ENCODE assay signal across 20 cellular contexts in genomic region chr4:10455133-10455532, GRCh38. TPM values are rescaled to one million over a fixed set of nuclear protein-coding genes. Genes with fewer than 3 reads are reported as not detected.
A peak's percentile ranks its signal among the peaks of the same experiment; 100 is the strongest.
DNase-seq lines count a peak whose midpoint lies in the region; ATAC-seq and TF ChIP-seq lines count a peak whose summit lies in the region.
"Had no signal": no experiment of that assay in that cellular context is flagged by ENCODE, and none has a peak within 500 bp of the region (broad histone marks: within the 10 kb centered on the region; RNA-seq: fewer than 3 reads in every experiment).

No MANE protein-coding gene starts in this region.

- ATAC-seq in CD4-positive, CD25-positive, alpha-beta regulatory T cell (ENCODE audit: low read depth in 2 of 2), result no peak
- ATAC-seq in natural killer cell (no peak), HG03378 (IDR thresholded peaks at IDR 0.05; ENCODE audit: unreplicated experiment) (no peak)
- ATAC-seq: heart right ventricle; left lung; stimulated activated naive B cell treated with anti-CD40 and anti-IgM and Interleukin-4, amounts not matched to agents 10 μg/mL and 1 μg/mL and 100 μg/mL, for 72 hours had no signal

- no peaks in the 10 kb centered on the region for H3K27me3 ChIP-seq in CD4-positive, CD25-positive, alpha-beta regulatory T cell (ENCODE audit: control insufficient read depth, insufficient read depth, low read length)
- no peaks in the 10 kb centered on the region for H3K27me3 ChIP-seq in ovary
- H3K27me3 ChIP-seq: SJSA1, testis had no signal

- H3K36me3 ChIP-seq in CD4-positive, CD25-positive, alpha-beta regulatory T cell (ENCODE audit: control insufficient read depth, insufficient read depth, low read length), result peaks cover 29% of the 10 kb centered on the region
- H3K36me3 ChIP-seq in ovary, result no peaks in the 10 kb centered on the region

- no peaks in the 10 kb centered on the region for H3K4me1 ChIP-seq in CD4-positive, CD25-positive, alpha-beta regulatory T cell (ENCODE audit: control insufficient read depth, insufficient read depth, low read length, poor library complexity, severe bottlenecking)
- H3K4me1 ChIP-seq in ovary (ENCODE audit: insufficient read depth), result peaks cover 6% of the 10 kb centered on the region

- peaks cover 18% of the 10 kb centered on the region for H3K27me3 Mint-ChIP-seq in CD4-positive, CD25-positive, alpha-beta regulatory T cell
- H3K27me3 Mint-ChIP-seq in IgD-negative memory B cell (peaks cover 4% of the 10 kb centered on the region), brain (peaks cover 20% of the 10 kb centered on the region), natural killer cell (ENCODE audit: low read depth in 2 of 2) (peaks cover 3 to 9% of the 10 kb centered on the region in 2 donors)

- TF ChIP-seq POLR2A in ovary (IDR thresholded peaks at IDR 0.05), result no peak

- no peak overlapping the region for H3K4me3 ChIP-seq in CD4-positive, CD25-positive, alpha-beta regulatory T cell (ENCODE audit: low read depth, low read length)
- no peak overlapping the region for H3K4me3 ChIP-seq in ovary
- H3K4me3 ChIP-seq: left lung, SJSA1, testis had no signal

- in situ Hi-C loops in KBM-7 (cut with MboI; ENCODE audit: low pct_unique_long_range_greater_than_20kb, low sequenced_read_pairs), result no loop called here

- DNase-seq in CD4-positive, CD25-positive, alpha-beta regulatory T cell, result no peak
- DNase-seq in natural killer cell (no peak), KBM-7 (no peak), ovary (no peak)
- DNase-seq: activated CD4-positive, alpha-beta T cell treated with anti-CD3 and anti-CD28 coated beads for 4 hours; amniotic stem cell; DMS53; GDM1; heart right ventricle; left lung; midbrain; NCI-H187; small intestine; stimulated activated naive B cell treated with anti-CD40 and anti-IgM and Interleukin-4, amounts not matched to agents 10 μg/mL and 1 μg/mL and 100 μg/mL, for 72 hours; testis had no signal

- intact Hi-C loops in natural killer cell (cut with micrococcal nuclease) (loop anchor here (10.0 kb wide), 1 partner anchor 1020 kb away; no protein-coding TSS in a partner anchor), ovary (cut with DNase I) (no loop called here)

- no peak overlapping the region for H3K27ac ChIP-seq in CD4-positive, CD25-positive, alpha-beta regulatory T cell (ENCODE audit: insufficient read depth, low read length, poor library complexity, severe bottlenecking)
- H3K27ac ChIP-seq in ovary, result no peak overlapping the region
- H3K27ac ChIP-seq: heart right ventricle, KMS-11, left lung, SJSA1 had no signal

- H3K36me3 Mint-ChIP-seq in CD4-positive, CD25-positive, alpha-beta regulatory T cell, result peaks cover 46% of the 10 kb centered on the region
- peaks cover 9% of the 10 kb centered on the region for H3K36me3 Mint-ChIP-seq in IgD-negative memory B cell
- peaks cover 61% of the 10 kb centered on the region for H3K36me3 Mint-ChIP-seq in brain
- no peaks in the 10 kb centered on the region for H3K36me3 Mint-ChIP-seq in natural killer cell

- TF ChIP-seq CTCF in brain (conservative IDR thresholded peaks at IDR 0.05) (no peak), natural killer cell (IDR thresholded peaks at IDR 0.05) (no peak), ovary (IDR thresholded peaks at IDR 0.05) (no peak)

- peak overlapping the region in 3 of 4 donors; percentile 12 to 93 (median 15) for H3K4me3 Mint-ChIP-seq in CD4-positive, CD25-positive, alpha-beta regulatory T cell
- peak overlapping the region in 3 of 4 donors; percentile 27 to 97 (median 95) for H3K4me3 Mint-ChIP-seq in IgD-negative memory B cell
- peak overlapping the region; percentile 59 to 90 (median 82) for H3K4me3 Mint-ChIP-seq in brain
- peak overlapping the region; percentile 45 for H3K4me3 Mint-ChIP-seq in natural killer cell

- H3K9me3 ChIP-seq in CD4-positive, CD25-positive, alpha-beta regulatory T cell (ENCODE audit: control insufficient read depth in 2 of 2, low read length in 2 of 2), result peaks cover 3 to 11% of the 10 kb centered on the region in 2 experiments
- peaks cover 0 to 13% of the 10 kb centered on the region in 2 donors for H3K9me3 ChIP-seq in ovary
- H3K9me3 ChIP-seq: left lung, SJSA1, testis had no signal

- TF ChIP-seq EP300 in ovary (IDR thresholded peaks at IDR 0.05), result no peak

- peaks cover 18 to 33% (median 27%) of the 10 kb centered on the region in 4 donors for H3K4me1 Mint-ChIP-seq in CD4-positive, CD25-positive, alpha-beta regulatory T cell
- H3K4me1 Mint-ChIP-seq in IgD-negative memory B cell, result peaks cover 5 to 19% (median 18%) of the 10 kb centered on the region in 3 donors
- H3K4me1 Mint-ChIP-seq in brain, result peaks cover 32% of the 10 kb centered on the region
- H3K4me1 Mint-ChIP-seq in natural killer cell, result peaks cover 22 to 25% of the 10 kb centered on the region in 2 donors

- WGBS in ovary, 3 donors, result 93 to 97% (median 93%) methylated on average over 2 of the region's 2 CpGs

- peaks cover 0 to 20% (median 2%) of the 10 kb centered on the region in 7 donors for H3K9me3 Mint-ChIP-seq in CD4-positive, CD25-positive, alpha-beta regulatory T cell
- H3K9me3 Mint-ChIP-seq in IgD-negative memory B cell, result no peaks in the 10 kb centered on the region
- peaks cover 39 to 73% (median 65%) of the 10 kb centered on the region in 5 experiments for H3K9me3 Mint-ChIP-seq in brain
- no peaks in the 10 kb centered on the region for H3K9me3 Mint-ChIP-seq in natural killer cell

- H3K27ac Mint-ChIP-seq in CD4-positive, CD25-positive, alpha-beta regulatory T cell, result peak overlapping the region in 1 of 3 donors; percentile 3
- H3K27ac Mint-ChIP-seq in IgD-negative memory B cell (no peak overlapping the region), brain (peak overlapping the region in 2 of 5 experiments; percentile 80 to 83), natural killer cell (peak overlapping the region in 1 of 2 donors; percentile 29)
- H3K27ac Mint-ChIP-seq: stimulated activated naive B cell treated with anti-CD40 and anti-IgM and Interleukin-4, amounts not matched to agents 10 μg/mL and 1 μg/mL and 100 μg/mL, for 72 hours had no signal

RNA-seq across cellular contexts. Expression of gene ZNF518B, which starts 2.1 kb away (rescaled TPM):
- total RNA-seq in CD4-positive, CD25-positive, alpha-beta regulatory T cell, result 22.9 TPM
- 10 to 100 TPM in 3 of 4 donors, 1 to 10 TPM in 1; 9.0 to 18.4 (median 10.9) TPM for polyA plus RNA-seq in CD4-positive, CD25-positive, alpha-beta regulatory T cell
- 15.6 TPM for polyA plus RNA-seq in IgD-negative memory B cell
- polyA plus RNA-seq in brain (ENCODE audit: insufficient read depth, low read depth, low replicate concordance), result 10.7 TPM
- 10 to 100 TPM; 14.6 to 19.9 (median 15.2) TPM for total RNA-seq in natural killer cell
- total RNA-seq in ovary, result 10 to 100 TPM; 11.8 to 42.1 (median 31.1) TPM
- 10 to 100 TPM; 10.2 to 15.6 TPM for polyA plus RNA-seq in ovary

Comparison
In these comparisons a context has a peak if more than half of its experiments do, and no peak if none do; other contexts are left out.
1. H3K4me3 Mint-ChIP-seq: peak in every context shown above with its lines; median percentile 95 in IgD-negative memory B cell; 82 in brain; 45 in natural killer cell; 15 in CD4-positive, CD25-positive, alpha-beta regulatory T cell.